12 cellular contexts compared by ENCODE assay signal in the genomic region with DNA sequence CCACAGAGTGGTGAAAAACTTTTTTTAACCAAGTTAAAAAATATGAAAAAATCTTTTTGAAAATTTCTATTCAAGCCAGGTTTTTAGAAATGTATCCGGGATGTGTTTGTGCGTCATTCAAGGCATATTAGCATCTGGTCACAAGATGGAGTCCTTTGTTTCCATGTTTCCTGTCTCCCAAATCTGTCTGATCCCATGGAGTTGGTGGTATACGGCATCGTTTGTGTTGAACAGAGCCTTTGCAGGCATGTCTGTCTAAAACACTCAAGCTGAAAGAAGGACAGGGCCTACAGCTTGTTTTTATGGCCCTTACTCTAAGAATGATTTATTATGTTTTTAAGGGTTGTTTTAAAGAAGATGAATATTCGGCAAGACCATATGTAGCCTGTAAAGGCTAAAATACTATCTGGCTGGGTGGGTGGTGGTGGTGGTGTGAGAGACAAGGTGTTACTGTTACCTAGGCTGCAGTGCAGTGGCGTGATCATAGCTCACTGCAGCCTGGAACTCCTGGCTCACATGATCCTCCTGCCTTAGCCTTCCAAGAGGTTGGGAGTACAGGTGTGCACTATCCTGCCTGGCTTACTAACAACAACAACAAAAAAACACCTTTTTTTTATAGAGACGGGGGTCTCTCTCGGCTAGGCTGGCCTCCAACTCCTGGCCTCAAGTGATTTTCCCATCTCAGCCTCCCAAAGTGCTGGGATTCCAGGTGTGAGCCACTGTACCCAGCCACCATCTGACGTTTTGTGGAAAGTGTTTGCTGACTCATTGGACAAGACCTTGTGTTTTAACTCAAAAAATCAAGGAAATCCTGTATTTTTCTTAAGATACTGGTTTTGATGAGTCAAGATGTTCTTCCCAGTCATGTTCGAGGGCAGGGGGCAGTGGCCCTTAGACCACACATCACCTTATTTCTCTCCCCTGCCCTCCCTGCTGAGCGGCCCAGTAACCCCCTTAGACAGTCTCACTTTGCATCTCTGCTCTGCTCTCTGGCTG. TPM values are rescaled to one million over a fixed set of nuclear protein-coding genes. Genes with fewer than 3 reads are reported as not detected.
DNase-seq lines count a peak whose midpoint lies in the region; ATAC-seq, FAIRE-seq and TF ChIP-seq lines count a peak whose summit lies in the region.
"Had no signal": no experiment of that assay in that cellular context is flagged by ENCODE, and none has a peak within 500 bp of the region (broad histone marks: within the 10 kb centered on the region; RNA-seq: fewer than 3 reads in every experiment).

No MANE protein-coding gene starts in this region.

- H2AFZ ChIP-seq in astrocyte (ENCODE audit: low read depth, low read length) (no peak overlapping the region), mesenchymal stem cell (ENCODE audit: low read depth, low read length) (no peak overlapping the region)

- H3K4me1 ChIP-seq in astrocyte (ENCODE audit: insufficient read depth, low read length) (peaks cover 10% of the 10 kb centered on the region), mesenchymal stem cell (ENCODE audit: control insufficient read depth, insufficient read depth, low read depth, low read length) (peaks cover 5% of the 10 kb centered on the region)

- no peak for FAIRE-seq in astrocyte (lab: Jason Lieb, UNC)

- no peak overlapping the region for H3K4me3 ChIP-seq in AG04450 (ENCODE audit: low read depth, low read length)
- no peak overlapping the region for H3K4me3 ChIP-seq in astrocyte (ENCODE audit: insufficient read depth, low read depth, low read length)
- H3K4me3 ChIP-seq in mesenchymal stem cell (ENCODE audit: insufficient read depth in 1 of 2, low read depth in 1 of 2, low read length in 2 of 2): no peak overlapping the region
- H3K4me3 ChIP-seq: BLaER1 had no signal

- H2BK120ac ChIP-seq in mesenchymal stem cell (ENCODE audit: low read depth, low read length): no peak overlapping the region

- peaks cover 13% of the 10 kb centered on the region for H3K36me3 Mint-ChIP-seq in astrocyte (ENCODE audit: low read depth, unreplicated experiment)

- POLR2A ChIA-PET in AG04450 (lab: Yijun Ruan, JAX): no interaction called here

- H2BK15ac ChIP-seq in mesenchymal stem cell (ENCODE audit: low read depth, poor library complexity, severe bottlenecking): no peak overlapping the region

- no peak overlapping the region for H4K91ac ChIP-seq in mesenchymal stem cell (ENCODE audit: low read length)

- no peak for ATAC-seq in HG03571 (IDR thresholded peaks at IDR 0.05; ENCODE audit: unreplicated experiment)

- 57% methylated on average over 10 of the region's 11 CpGs for WGBS in mesenchymal stem cell

- CTCF ChIA-PET in AG04450 (lab: Charles Lee): no interaction called here

- peaks cover 15% of the 10 kb centered on the region for H3K79me1 ChIP-seq in mesenchymal stem cell (replicated peaks; ENCODE audit: low read length, poor library complexity, severe bottlenecking)

- H3K18ac ChIP-seq in mesenchymal stem cell (ENCODE audit: low read depth in 1 of 2, low read length in 2 of 2): peak overlapping the region; percentile 38 to 52

- H3K9ac ChIP-seq in astrocyte (ENCODE audit: low read length): no peak overlapping the region
- H3K9ac ChIP-seq in mesenchymal stem cell (ENCODE audit: low read length): no peak overlapping the region
- H3K9ac ChIP-seq: BLaER1 had no signal

- H3K4ac ChIP-seq in mesenchymal stem cell (ENCODE audit: low read depth in 1 of 2, low read length in 2 of 2): no peak overlapping the region

- TF ChIP-seq CTCF in AG04450 (IDR thresholded peaks at IDR 0.05; ENCODE audit: low read depth, low read length) (no peak), astrocyte (IDR thresholded peaks at IDR 0.05; ENCODE audit: insufficient read depth, low read depth, low read length) (no peak)

- H2AK5ac ChIP-seq in mesenchymal stem cell (ENCODE audit: low read length, severe bottlenecking): no peak overlapping the region

- no peak for DNase-seq in AG04450 (ENCODE audit: low read depth, low spot score)
- peak; percentile 59 for DNase-seq in HCEC 1CT
- DNase-seq in astrocyte (ENCODE audit: low read depth): peak; percentile 54
- peak; percentile 44 for DNase-seq in mesenchymal stem cell
- DNase-seq in T-helper 9 cell: no peak
- no peak for DNase-seq in NCI-H187 treated with DMSO at 0.1 percent for 48 hours (lab: John Stamatoyannopoulos, UW)
- no peak for DNase-seq in NCI-H2081 (lab: John Stamatoyannopoulos, UW)
- DNase-seq: activated CD4-positive, alpha-beta T cell treated with anti-CD3 and anti-CD28 coated beads, Interleukin-2, amount 50 U/mL, for 4 hours; stimulated activated CD4-positive, alpha-beta T cell treated with anti-CD3 and anti-CD28 coated beads, Interleukin-1b, Interleukin-23, amount 100 ng/mL, for 48 hours had no signal

- no peaks in the 10 kb centered on the region for H3K9me3 Mint-ChIP-seq in astrocyte (ENCODE audit: unreplicated experiment)

- peak overlapping the region; percentile 47 for H3K4me3 Mint-ChIP-seq in astrocyte (ENCODE audit: unreplicated experiment)

- peaks cover 11% of the 10 kb centered on the region for H4K20me1 ChIP-seq in astrocyte (ENCODE audit: insufficient read depth, low read length)

- peak overlapping the region; percentile 90 for H3K27ac Mint-ChIP-seq in astrocyte (ENCODE audit: unreplicated experiment)
- H3K27ac Mint-ChIP-seq: progenitor cell of endocrine pancreas had no signal

- H3K79me2 ChIP-seq in astrocyte (ENCODE audit: insufficient read depth, low read length): no peaks in the 10 kb centered on the region

- H3K4me2 ChIP-seq in astrocyte (ENCODE audit: low read length) (no peak overlapping the region), mesenchymal stem cell (ENCODE audit: low read length, poor library complexity, severe bottlenecking) (no peak overlapping the region)
- H3K4me2 ChIP-seq: BLaER1 had no signal

- peaks cover 19% of the 10 kb centered on the region for H3K36me3 ChIP-seq in astrocyte (ENCODE audit: insufficient read depth, low read length)
- H3K36me3 ChIP-seq in mesenchymal stem cell (ENCODE audit: control insufficient read depth in 1 of 2, insufficient read depth in 2 of 2, low read depth in 1 of 2, low read length in 2 of 2): peaks cover 47 to 50% of the 10 kb centered on the region in 2 experiments

- no peak overlapping the region for H3K14ac ChIP-seq in mesenchymal stem cell (ENCODE audit: low read length in 2 of 2)

- no peak overlapping the region for H3K23ac ChIP-seq in mesenchymal stem cell (ENCODE audit: low read length in 2 of 2)

- H3K27me3 ChIP-seq in AG04450 (ENCODE audit: control insufficient read depth, insufficient read depth, low read length): no peaks in the 10 kb centered on the region
- H3K27me3 ChIP-seq in astrocyte (ENCODE audit: insufficient read depth, low read length): no peaks in the 10 kb centered on the region
- H3K27me3 ChIP-seq in mesenchymal stem cell (ENCODE audit: control insufficient read depth in 1 of 2, insufficient read depth in 1 of 2, low read length in 2 of 2): no peaks in the 10 kb centered on the region
- H3K27me3 ChIP-seq: BLaER1 had no signal

- H2BK12ac ChIP-seq in mesenchymal stem cell (ENCODE audit: low read length in 2 of 2): no peak overlapping the region

- H3K9me3 ChIP-seq in AG04450 (ENCODE audit: control insufficient read depth, insufficient read depth, low read length) (no peaks in the 10 kb centered on the region), astrocyte (ENCODE audit: insufficient read depth, low read depth, low read length) (no peaks in the 10 kb centered on the region), mesenchymal stem cell (ENCODE audit: control insufficient read depth, low read length) (no peaks in the 10 kb centered on the region)
- H3K9me3 ChIP-seq: BLaER1 had no signal

- H2BK5ac ChIP-seq in mesenchymal stem cell (ENCODE audit: low read depth, low read length, poor library complexity, severe bottlenecking): no peak overlapping the region

- H3K4me1 Mint-ChIP-seq in astrocyte (ENCODE audit: low read depth, unreplicated experiment): peaks cover 12% of the 10 kb centered on the region

- H4K8ac ChIP-seq in mesenchymal stem cell (ENCODE audit: low read length): peak overlapping the region; percentile 63

- H3K27ac ChIP-seq in AG04450 (ENCODE audit: low read depth, low read length): peak overlapping the region; percentile 21
- H3K27ac ChIP-seq in astrocyte (ENCODE audit: low read depth, low read length): no peak overlapping the region
- peak overlapping the region; percentile 4 for H3K27ac ChIP-seq in mesenchymal stem cell (ENCODE audit: low read length, poor library complexity, severe bottlenecking)
- H3K27ac ChIP-seq: BLaER1 had no signal

- no peaks in the 10 kb centered on the region for H3K27me3 Mint-ChIP-seq in astrocyte (ENCODE audit: low read depth, unreplicated experiment)
- H3K27me3 Mint-ChIP-seq: progenitor cell of endocrine pancreas had no signal

RNA-seq across cellular contexts. Expression of gene NDE1, which starts 52.2 kb away (rescaled TPM):
- 28.1 and 29.9 TPM in 2 replicates for polyA plus RNA-seq in AG04450 (2011; rRNA removed)
- 24.2 and 26.1 TPM in 2 replicates for polyA minus RNA-seq in AG04450 (2011; rRNA and poly(A)+ RNA removed)
- 27.6 and 31.4 TPM in 2 replicates for total RNA-seq in astrocyte
- polyA plus RNA-seq in mesenchymal stem cell (2013, experiment 1 of 2): 23.1 TPM
- polyA plus RNA-seq in mesenchymal stem cell (2013, experiment 2 of 2): 22.8 TPM

RNA-seq across cellular contexts. Expression of gene MARF1, which starts 59.3 kb away (rescaled TPM):
- polyA plus RNA-seq in AG04450 (2011; rRNA removed): 31.6 and 37.4 TPM in 2 replicates
- 33.0 and 34.3 TPM in 2 replicates for polyA minus RNA-seq in AG04450 (2011; rRNA and poly(A)+ RNA removed)
- 46.0 and 47.4 TPM in 2 replicates for total RNA-seq in astrocyte
- 20.0 TPM for polyA plus RNA-seq in mesenchymal stem cell (2013, experiment 1 of 2)
- 16.7 TPM for polyA plus RNA-seq in mesenchymal stem cell (2013, experiment 2 of 2)

Comparison
In these comparisons a context has a peak if more than half of its experiments do, and no peak if none do; other contexts are left out.
1. DNase-seq: peak in HCEC 1CT (single experiment), astrocyte (single experiment) and mesenchymal stem cell (single experiment); none in AG04450 (single experiment), T-helper 9 cell (single experiment), NCI-H187 treated with DMSO at 0.1 percent for 48 hours (single experiment) and NCI-H2081 (0 of 2).